Comparison of ENCODE assay signal across 28 cellular contexts in genomic region chr3:147958754-147959153, GRCh38.
"Had no signal": no experiment of that assay in that cellular context is flagged by ENCODE, and none has a peak within 500 bp of the region (broad histone marks: within the 10 kb centered on the region; RNA-seq: fewer than 3 reads in every experiment).

No MANE protein-coding gene starts in this region.

- H3K27me3 Mint-ChIP-seq: naive thymus-derived CD4-positive, alpha-beta T cell; progenitor cell of endocrine pancreas; stimulated activated naive B cell treated with anti-CD40 and anti-IgM and Interleukin-4, amounts not matched to agents 10 μg/mL and 1 μg/mL and 100 μg/mL, for 72 hours; stimulated activated naive CD8-positive, alpha-beta T cell treated with anti-CD3 and anti-CD28 coated beads, Interleukin-15, Interleukin-2, amounts not matched to agents 100 ng/mL and 50 ng/mL, for 24 hours had no signal

- H3K36me3 Mint-ChIP-seq: naive thymus-derived CD4-positive, alpha-beta T cell; natural killer cell; stimulated activated effector memory CD8-positive, alpha-beta T cell treated with anti-CD3 and anti-CD28 coated beads, Interleukin-12 subunit alpha, Interleukin-12 subunit beta, amount 100 ng/mL, for 72 hours; stimulated activated naive B cell treated with anti-CD40 and anti-IgM and Interleukin-4, amounts not matched to agents 10 μg/mL and 1 μg/mL and 100 μg/mL, for 72 hours had no signal

- H3K79me2 ChIP-seq: parathyroid adenoma had no signal

- H3K4me2 ChIP-seq: neural progenitor cell, smooth muscle cell had no signal

- H3K4me1 Mint-ChIP-seq: naive thymus-derived CD4-positive, alpha-beta T cell; natural killer cell; nephron; stimulated activated effector memory CD8-positive, alpha-beta T cell treated with anti-CD3 and anti-CD28 coated beads, Interleukin-12 subunit alpha, Interleukin-12 subunit beta, amount 100 ng/mL, for 72 hours; stimulated activated naive B cell treated with anti-CD40 and anti-IgM and Interleukin-4, amounts not matched to agents 10 μg/mL and 1 μg/mL and 100 μg/mL, for 72 hours had no signal

- H3K4me3 Mint-ChIP-seq: naive thymus-derived CD4-positive, alpha-beta T cell; natural killer cell; nephron; neural progenitor cell; stimulated activated effector memory CD8-positive, alpha-beta T cell treated with anti-CD3 and anti-CD28 coated beads, Interleukin-12 subunit alpha, Interleukin-12 subunit beta, amount 100 ng/mL, for 72 hours; stimulated activated naive B cell treated with anti-CD40 and anti-IgM and Interleukin-4, amounts not matched to agents 10 μg/mL and 1 μg/mL and 100 μg/mL, for 72 hours; stimulated activated naive CD8-positive, alpha-beta T cell treated with anti-CD3 and anti-CD28 coated beads, Interleukin-15, Interleukin-2, amounts not matched to agents 100 ng/mL and 50 ng/mL, for 24 hours had no signal

- H3K4me1 ChIP-seq: parathyroid adenoma, psoas muscle, right lobe of liver, sigmoid colon, stomach, tibial artery, transverse colon, upper lobe of left lung, vagina had no signal

- H3K36me3 ChIP-seq: neural progenitor cell, ovary, right lobe of liver, sigmoid colon, stomach, thoracic aorta, tibial artery, transverse colon, upper lobe of left lung, vagina had no signal

- H3K27ac ChIP-seq: neural progenitor cell, ovary, parathyroid adenoma, psoas muscle, right lobe of liver, sigmoid colon, stomach, thoracic aorta, tibial artery, transverse colon, upper lobe of left lung, vagina had no signal

- H3K9me3 ChIP-seq: ovary, right lobe of liver, thoracic aorta, tibial artery, transverse colon, upper lobe of left lung had no signal

- DNase-seq: naive thymus-derived CD4-positive, alpha-beta T cell; natural killer cell; occipital lobe; ovary; posterior cingulate gyrus; psoas muscle; right cardiac atrium; right lobe of liver; sigmoid colon; stimulated activated CD4-positive, alpha-beta T cell treated with anti-CD3 and anti-CD28 coated beads, Interleukin-15, amount 100 ng/mL, for 24 hours; stimulated activated CD4-positive, alpha-beta T cell treated with anti-CD3 and anti-CD28 coated beads, Interleukin-2, amount 100 ng/mL, for 24 hours; stimulated activated CD4-positive, alpha-beta T cell treated with anti-CD3 and anti-CD28 coated beads, Interleukin-2, amount 100 ng/mL, for 48 hours; stimulated activated CD4-positive, alpha-beta T cell treated with anti-CD3 and anti-CD28 coated beads, Interleukin-4, amount 100 ng/mL, for 24 hours; stimulated activated naive B cell treated with anti-CD40 and anti-IgM and Interleukin-4, amounts not matched to agents 10 μg/mL and 1 μg/mL and 100 μg/mL, for 72 hours; stimulated activated naive CD4-positive, alpha-beta T cell treated with Interleukin-2 at 50 U/mL for 16 hours; stomach; tibial artery; transverse colon; upper lobe of left lung had no signal

- H3K27me3 ChIP-seq: neural progenitor cell, ovary, right lobe of liver, sigmoid colon, stomach, tibial artery, transverse colon, upper lobe of left lung, vagina had no signal

- H3K4me3 ChIP-seq: neural progenitor cell, ovary, psoas muscle, right lobe of liver, sigmoid colon, smooth muscle cell, stomach, thoracic aorta, tibial artery, transverse colon, upper lobe of left lung, vagina had no signal

- H3K9ac ChIP-seq: neural progenitor cell, parathyroid adenoma had no signal

- H3K27ac Mint-ChIP-seq: naive thymus-derived CD4-positive, alpha-beta T cell; natural killer cell; nephron; neural progenitor cell; progenitor cell of endocrine pancreas; stimulated activated effector memory CD8-positive, alpha-beta T cell treated with anti-CD3 and anti-CD28 coated beads, Interleukin-12 subunit alpha, Interleukin-12 subunit beta, amount 100 ng/mL, for 72 hours; stimulated activated naive B cell treated with anti-CD40 and anti-IgM and Interleukin-4, amounts not matched to agents 10 μg/mL and 1 μg/mL and 100 μg/mL, for 72 hours; stimulated activated naive CD8-positive, alpha-beta T cell treated with anti-CD3 and anti-CD28 coated beads, Interleukin-15, Interleukin-2, amounts not matched to agents 100 ng/mL and 50 ng/mL, for 24 hours had no signal

- H2AFZ ChIP-seq: neural progenitor cell, parathyroid adenoma had no signal

- ATAC-seq: naive thymus-derived CD4-positive, alpha-beta T cell; natural killer cell; psoas muscle; right cardiac atrium; right lobe of liver; stimulated activated effector memory CD8-positive, alpha-beta T cell treated with anti-CD3 and anti-CD28 coated beads, Interleukin-12 subunit alpha, Interleukin-12 subunit beta, amount 100 ng/mL, for 72 hours; stimulated activated naive B cell treated with anti-CD40 and anti-IgM and Interleukin-4, amounts not matched to agents 10 μg/mL and 1 μg/mL and 100 μg/mL, for 72 hours had no signal
